ENCODE assay signal across 25 cellular contexts in genomic region chr16:53632526-53632925, GRCh38.
"Had no signal": no experiment of that assay in that cellular context is flagged by ENCODE, and none has a peak within 500 bp of the region (broad histone marks: within the 10 kb centered on the region; RNA-seq: fewer than 3 reads in every experiment).

No MANE protein-coding gene starts in this region.

- H3K27me3 Mint-ChIP-seq: activated CD4-positive, alpha-beta memory T cell treated with anti-CD3 and anti-CD28 coated beads for 36 hours; activated CD4-positive, alpha-beta T cell treated with anti-CD3 and anti-CD28 coated beads, Interleukin-2, amount 10 ng/mL, durations not matched to agents 7 days and 5 days; IgD-negative memory B cell had no signal

- H3K27ac ChIP-seq: SK-N-MC, VCaP had no signal

- H3K4me1 Mint-ChIP-seq: activated CD4-positive, alpha-beta T cell treated with anti-CD3 and anti-CD28 coated beads, Interleukin-2, amount 10 ng/mL, durations not matched to agents 7 days and 5 days had no signal

- ATAC-seq: activated naive CD4-positive, alpha-beta T cell treated with anti-CD3 and anti-CD28 coated beads, Interleukin-2, amount 50 U/mL, for 72 hours; activated T-cell treated with anti-CD3 and anti-CD28 coated beads, Interleukin-2, amount 50 U/mL, for 4 hours had no signal

- H3K4me3 Mint-ChIP-seq: activated CD4-positive, alpha-beta memory T cell treated with anti-CD3 and anti-CD28 coated beads for 36 hours; activated CD4-positive, alpha-beta T cell treated with anti-CD3 and anti-CD28 coated beads, Interleukin-2, amount 10 ng/mL, durations not matched to agents 7 days and 5 days; activated T-cell treated with anti-CD3 and anti-CD28 coated beads, Interleukin-2, amount 50 U/mL, for 4 hours; IgD-negative memory B cell had no signal

- H3K4me3 ChIP-seq: SK-N-MC had no signal

- FAIRE-seq: bronchial epithelial cell had no signal

- H3K9me3 Mint-ChIP-seq: activated CD4-positive, alpha-beta memory T cell treated with anti-CD3 and anti-CD28 coated beads for 36 hours; activated CD4-positive, alpha-beta T cell treated with anti-CD3 and anti-CD28 coated beads, Interleukin-2, amount 10 ng/mL, durations not matched to agents 7 days and 5 days; activated naive CD4-positive, alpha-beta T cell treated with anti-CD3 and anti-CD28 coated beads, Interleukin-2, amount 50 U/mL, for 72 hours; activated T-cell treated with anti-CD3 and anti-CD28 coated beads, Interleukin-2, amount 50 U/mL, for 4 hours; IgD-negative memory B cell had no signal

- H3K27ac Mint-ChIP-seq: activated CD4-positive, alpha-beta memory T cell treated with anti-CD3 and anti-CD28 coated beads for 36 hours; activated CD4-positive, alpha-beta T cell treated with anti-CD3 and anti-CD28 coated beads, Interleukin-2, amount 10 ng/mL, durations not matched to agents 7 days and 5 days; IgD-negative memory B cell had no signal

- DNase-seq: activated CD4-positive, alpha-beta memory T cell treated with anti-CD3 and anti-CD28 coated beads for 36 hours; activated CD4-positive, alpha-beta T cell treated with anti-CD3 and anti-CD28 coated beads, Interleukin-2, amount 10 ng/mL, durations not matched to agents 7 days and 5 days; activated CD4-positive, CD25-positive, alpha-beta regulatory T cell; activated CD8-positive, alpha-beta memory T cell treated with anti-CD3 and anti-CD28 coated beads for 24 hours; activated effector memory CD4-positive, alpha-beta T cell treated with anti-CD3 and anti-CD28 coated beads, Interleukin-2, amount 50 U/mL, for 16 hours; activated naive CD4-positive, alpha-beta T cell treated with Interleukin-2 at 50 U/mL for 16 hours; activated T-cell treated with anti-CD3 and anti-CD28 coated beads, Interleukin-2, amount 50 U/mL, for 4 hours; amygdala; KG1; NCI-H1092; NCI-H1417; NCI-H1694; NCI-H2029; NCI-H2107; NCI-H345; NCI-H510A; NCI-H526 treated with DMSO at 0.1 percent for 48 hours; NCI-H82; SIG-M5; T-helper 1 cell had no signal
